In the genomic region with DNA sequence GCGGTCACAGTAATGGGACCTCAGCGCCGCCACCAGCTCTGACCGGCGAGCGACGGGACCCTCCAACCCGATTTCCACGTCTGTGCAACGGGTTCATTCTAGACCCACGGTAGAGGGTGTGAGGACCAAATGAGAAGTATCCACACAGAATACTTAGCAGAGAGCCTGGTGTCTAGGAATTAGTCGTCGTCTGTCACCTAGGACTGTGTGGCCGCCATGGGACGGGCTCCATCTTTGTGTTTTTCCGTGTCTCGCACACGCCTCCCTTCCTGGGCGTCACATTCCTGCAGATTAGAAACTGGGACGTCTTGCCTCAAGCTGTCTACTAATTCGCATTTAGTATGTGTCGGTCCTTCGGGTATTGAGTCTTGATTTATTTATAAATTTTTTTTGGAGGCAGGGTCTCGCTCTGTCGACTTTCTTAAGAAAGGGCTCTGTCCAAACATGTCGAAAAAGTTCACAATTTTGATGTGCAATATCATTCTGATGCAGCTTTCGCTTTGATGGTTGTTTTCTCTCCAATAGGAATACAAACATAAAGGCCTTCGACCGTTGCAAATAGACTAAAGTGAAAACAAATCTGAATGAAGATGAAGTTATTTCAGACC, we compare ENCODE assay signal across 8 cellular contexts. TPM values are rescaled to one million over a fixed set of nuclear protein-coding genes. Genes with fewer than 3 reads are reported as not detected.
DNase-seq lines count a peak whose midpoint lies in the region; ATAC-seq, FAIRE-seq and TF ChIP-seq lines count a peak whose summit lies in the region.

No MANE protein-coding gene starts in this region.

- H2AFZ ChIP-seq in OCI-LY7 (ENCODE audit: low read length): peak overlapping the region; percentile 31; the same call in 1 of the 2 replicates
- H2AFZ ChIP-seq in GM12878 (ENCODE audit: control insufficient read depth, low read depth, low read length): peak overlapping the region; percentile 88

- BruUV-seq in OCI-LY7 (replicated peaks; lab: Mats Ljungman, UMichigan) (no TSS peak), GM12878 (replicated peaks; lab: Mats Ljungman, UMichigan) (no TSS peak)

- H3K4me1 ChIP-seq in OCI-LY7 (ENCODE audit: insufficient read depth, low read length, poor library complexity, severe bottlenecking) (peaks cover 25% of the 10 kb centered on the region), GM12878 (ENCODE audit: control insufficient read depth, insufficient read depth, low read length) (no peaks in the 10 kb centered on the region; the same call in 1 of the 2 replicates), spleen (peaks cover 31 to 85% (median 75%) of the 10 kb centered on the region in 6 donors)

- TF ChIP-seq CTCF in AG09309 (IDR thresholded peaks at IDR 0.05; ENCODE audit: control insufficient read depth, insufficient read depth, low read depth, low read length, missing control alignments) (no peak), OCI-LY7 (conservative IDR thresholded peaks at IDR 0.05; ENCODE audit: low read length) (no peak), GM12878 (IDR thresholded peaks at IDR 0.05 in 2 of 3, conservative IDR thresholded peaks at IDR 0.05 in 1 of 3; ENCODE audit: control insufficient read depth in 2 of 3, extremely low read depth in 1 of 3, insufficient read depth in 1 of 3, low read depth in 3 of 3, low read length in 3 of 3) (no peak), spleen (IDR thresholded peaks at IDR 0.05 in 8 of 11, conservative IDR thresholded peaks at IDR 0.05 in 3 of 11) (no peak)

- SMC1A ChIA-PET in GM12878 (lab: Charles Lee; ENCODE audit: uncharacterized antibody, unreplicated experiment): interaction anchor here (1.0 to 5.5 kb wide), 4 partner anchors 10 to 34 kb away, joined by 3 to 41 read pairs (median 16); no protein-coding TSS in a partner anchor

- intact Hi-C loops in OCI-LY7 (cut with micrococcal nuclease; ENCODE audit: unreplicated experiment): loop anchor here (5.0 to 10.0 kb wide), 2 partner anchors 112 to 535 kb away; partner anchors contain the start of gene SEC23B
- intact Hi-C loops in GM12878 (cut with micrococcal nuclease; ENCODE audit: unreplicated experiment): loop anchor here (2.0 kb wide), 2 partner anchors 23 to 287 kb away; partner anchors contain the start of gene RRBP1
- intact Hi-C loops in spleen (cut with DNase I; ENCODE audit: low total_unique reads): no loop called here

- in situ Hi-C loops in GM12878 (cut with MboI): no loop called here

- TF ChIP-seq POLR2A in GM12878 (IDR thresholded peaks at IDR 0.05; ENCODE audit: low read depth, low read length) (no peak), spleen (IDR thresholded peaks at IDR 0.05) (no peak)

- H3K36me3 ChIP-seq in OCI-LY7 (ENCODE audit: insufficient read depth, low read length): peaks cover 79% of the 10 kb centered on the region
- H3K36me3 ChIP-seq in GM12878 (ENCODE audit: control insufficient read depth in 2 of 2, insufficient read depth in 2 of 2, low read length in 1 of 2): no peaks in the 10 kb centered on the region
- no peaks in the 10 kb centered on the region for H3K36me3 ChIP-seq in spleen

- peaks cover 96% of the 10 kb centered on the region for H3K79me2 ChIP-seq in OCI-LY7 (ENCODE audit: insufficient read depth, low read depth, low read length)
- peaks cover 98% of the 10 kb centered on the region for H3K79me2 ChIP-seq in GM12878 (ENCODE audit: control insufficient read depth, insufficient read depth, low read length)

- H3K4me2 ChIP-seq in OCI-LY7 (ENCODE audit: low read length) (peak overlapping the region; percentile 94), GM12878 (ENCODE audit: control insufficient read depth, insufficient read depth) (peak overlapping the region; percentile 64)

- no peaks in the 10 kb centered on the region for H3K9me3 ChIP-seq in OCI-LY7 (ENCODE audit: low read length)
- H3K9me3 ChIP-seq in GM12878 (replicated peaks; ENCODE audit: control insufficient read depth, insufficient read depth, low read length): no peaks in the 10 kb centered on the region
- no peaks in the 10 kb centered on the region for H3K9me3 ChIP-seq in spleen

- H3K9me2 ChIP-seq in OCI-LY7 (ENCODE audit: insufficient read depth, low read length): no peaks in the 10 kb centered on the region

- H3K27me3 ChIP-seq in GM12878 (replicated peaks in 1 of 2; ENCODE audit: control insufficient read depth in 2 of 2, insufficient read depth in 2 of 2, low read length in 1 of 2) (no peaks in the 10 kb centered on the region), spleen (replicated peaks in 1 of 7) (no peaks in the 10 kb centered on the region)

- TF ChIP-seq RAD21 in GM12878 (IDR thresholded peaks at IDR 0.05; ENCODE audit: insufficient read depth, low read depth, low read length): no peak

- DNase-seq in AG09309 (ENCODE audit: low read depth) (no peak), OCI-LY7 (ENCODE audit: low spot score) (peak; percentile 57), GM12878 (ENCODE audit: low read depth, low spot score) (no peak), iPS-NIHi11 (ENCODE audit: low spot score) (peak; percentile 46), spleen (no peak), cortex of kidney (lab: John Stamatoyannopoulos, UW) (no peak)

- H3K9ac ChIP-seq in GM12878 (ENCODE audit: control insufficient read depth, insufficient read depth, low read length): peak overlapping the region; percentile 99

- peak overlapping the region; percentile 92 for H3K4me3 ChIP-seq in AG09309 (ENCODE audit: control insufficient read depth, low read depth, low read length)
- H3K4me3 ChIP-seq in OCI-LY7 (ENCODE audit: low read depth, low read length, poor library complexity, severe bottlenecking): peak overlapping the region; percentile 97
- peak overlapping the region; percentile 96 for H3K4me3 ChIP-seq in GM12878
- peak overlapping the region; percentile 76 to 94 (median 89) for H3K4me3 ChIP-seq in spleen

- FAIRE-seq in GM12878 (lab: Jason Lieb, UNC): no peak

- H3K27ac ChIP-seq in OCI-LY7 (ENCODE audit: low read depth, low read length, poor library complexity, severe bottlenecking) (peak overlapping the region; percentile 95), GM12878 (ENCODE audit: control insufficient read depth, insufficient read depth) (peak overlapping the region; percentile 98), spleen (peak overlapping the region; percentile 95 to 99 (median 98))

- 1% methylated on average over 29 of the region's 29 CpGs for WGBS in GM12878 (ENCODE audit: insufficient coverage, insufficient replicate concordance, low lambda C conversion rate, missing lambda C conversion rate)
- 0 to 1% (median 0%) methylated on average over 18 to 29 of the region's 29 CpGs for WGBS in spleen, 5 donors

- RAD21 ChIA-PET in GM12878 (lab: Charles Lee; ENCODE audit: unreplicated experiment): interaction anchor here (1.1 to 5.3 kb wide), 6 partner anchors 9 to 288 kb away, joined by 3 to 31 read pairs (median 6); no protein-coding TSS in a partner anchor

- TF ChIP-seq EP300 in GM12878 (IDR thresholded peaks at IDR 0.05; ENCODE audit: borderline replicate concordance in 1 of 2, control insufficient read depth in 1 of 2, low read depth in 2 of 2, low read length in 2 of 2): no peak

- CTCF ChIA-PET in OCI-LY7 (lab: Charles Lee; ENCODE audit: unreplicated experiment): interaction anchor here (0.5 kb wide), 1 partner anchor 148 kb away, joined by 3 read pairs; no protein-coding TSS in a partner anchor
- CTCF ChIA-PET in GM12878 (lab: Yijun Ruan, JAX): interaction anchor here (1.1 to 7.4 kb wide), 4 partner anchors 14 to 35 kb away, joined by 4 to 88 read pairs (median 8); no protein-coding TSS in a partner anchor

- POLR2A ChIA-PET in OCI-LY7 (lab: Charles Lee): interaction anchor here (0.7 to 3.9 kb wide), 6 partner anchors 10 to 25 kb away, joined by 3 to 28 read pairs (median 8); no protein-coding TSS in a partner anchor
- POLR2A ChIA-PET in GM12878 (lab: Charles Lee): interaction anchor here (0.6 to 5.5 kb wide), 4 partner anchors 12 to 34 kb away, joined by 5 to 74 read pairs (median 24); no protein-coding TSS in a partner anchor

- ATAC-seq in GM18511 (IDR thresholded peaks at IDR 0.05; ENCODE audit: unreplicated experiment) (peak; percentile 11), HG03064 (IDR thresholded peaks at IDR 0.05; ENCODE audit: low read depth, unreplicated experiment) (peak; percentile 4), GM12878 (peak; percentile 10)

- H4K20me1 ChIP-seq in OCI-LY7 (ENCODE audit: insufficient read depth, low read length) (peaks cover 43% of the 10 kb centered on the region), GM12878 (ENCODE audit: control insufficient read depth, insufficient read depth) (no peaks in the 10 kb centered on the region)

RNA-seq across cellular contexts. Expression of gene MGME1, which starts 0.6 kb away (rescaled TPM):
- 46.6 and 47.8 TPM in 2 replicates for total RNA-seq in OCI-LY7 (2014; rRNA removed; shearing (Covaris generic))
- total RNA-seq in OCI-LY7 (2022): 75.6 and 80.1 TPM in 2 replicates
- 31.0 and 35.6 TPM in 2 replicates for total RNA-seq in GM12878 (2013; cell fraction: nucleolus; rRNA removed)
- total RNA-seq in GM12878 (2014; rRNA removed): 15.7 and 18.0 TPM in 2 replicates
- total RNA-seq in GM12878 (2014; rRNA removed; fragmentation: Illumina TruSeq; extraction: Trizol): 33.6 and 33.7 TPM in 2 replicates
- 26.8 and 27.6 TPM in 2 replicates for total RNA-seq in GM12878 (2021)
- polyA plus RNA-seq in GM12878 (2011; ENCODE audit: low read depth): 24.8 TPM
- 35.2 and 46.4 TPM in 2 replicates for polyA plus RNA-seq in GM12878 (2011; rRNA removed)
- 16.6 and 18.2 TPM in 2 replicates for polyA plus RNA-seq in GM12878 (2011; cell fraction: cytosol; rRNA removed)
- 15.8 and 17.2 TPM in 2 replicates for polyA plus RNA-seq in GM12878 (2011; cell fraction: nucleus; rRNA removed)
- polyA plus RNA-seq in GM12878 (2012): 23.4 and 24.9 TPM in 2 replicates
- 44.8 and 48.9 TPM in 2 replicates for polyA plus RNA-seq in GM12878 (2014; fragmentation: Illumina TruSeq; extraction: Trizol)
- polyA plus RNA-seq in GM12878 (2014; fragmentation: Nextera tagmentation; extraction: Ambion mirVana): 10 to 100 TPM; 13.4 to 14.1 TPM
- 21.2 and 24.7 TPM in 2 replicates for polyA plus RNA-seq in GM12878 (2014; rRNA removed)
- polyA plus RNA-seq in GM12878 (2016; fragmentation: Nextera tagmentation; extraction: Ambion mirVana): 10 to 100 TPM; 37.9 to 40.8 TPM
- 23.3 and 27.0 TPM in 2 replicates for polyA minus RNA-seq in GM12878 (2011; rRNA and poly(A)+ RNA removed)
- polyA minus RNA-seq in GM12878 (2011; cell fraction: cytosol; rRNA and poly(A)+ RNA removed): 14.6 and 16.2 TPM in 2 replicates
- 18.8 and 21.9 TPM in 2 replicates for polyA minus RNA-seq in GM12878 (2011; cell fraction: nucleus; rRNA and poly(A)+ RNA removed)
- total RNA-seq in spleen: 10 to 100 TPM; 20.9 to 33.4 (median 28.4) TPM
- 10 to 100 TPM; 22.5 to 33.1 (median 26.2) TPM for polyA plus RNA-seq in spleen

RNA-seq across cellular contexts. Expression of gene SNX5, which starts 0.8 kb away (rescaled TPM):
- total RNA-seq in OCI-LY7 (2014; rRNA removed; shearing (Covaris generic)): 183 and 204 TPM in 2 replicates
- total RNA-seq in OCI-LY7 (2022) (263 and 274 TPM in 2 replicates), GM12878 (2014; rRNA removed) (254 and 275 TPM in 2 replicates), GM12878 (2014; rRNA removed; fragmentation: Illumina TruSeq; extraction: Trizol) (303 and 316 TPM in 2 replicates), GM12878 (2021) (216 and 236 TPM in 2 replicates), spleen (100 to 1,000 TPM; 126 to 261 (median 192) TPM)
- 632 and 668 TPM in 2 replicates for total RNA-seq in GM12878 (2013; cell fraction: nucleolus; rRNA removed)
- polyA plus RNA-seq in GM12878 (2011; ENCODE audit: low read depth): 155 TPM
- polyA plus RNA-seq in GM12878 (2011; rRNA removed) (288 and 497 TPM in 2 replicates), GM12878 (2014; fragmentation: Illumina TruSeq; extraction: Trizol) (301 and 362 TPM in 2 replicates), GM12878 (2014; fragmentation: Nextera tagmentation; extraction: Ambion mirVana) (100 to 1,000 TPM in 1 of 2 experiments, 10 to 100 TPM in 1; 92.9 to 152 TPM), GM12878 (2014; rRNA removed) (242 and 292 TPM in 2 replicates), GM12878 (2016; fragmentation: Nextera tagmentation; extraction: Ambion mirVana) (100 to 1,000 TPM; 154 to 178 TPM), spleen (100 to 1,000 TPM; 151 to 181 (median 159) TPM)
- polyA plus RNA-seq in GM12878 (2011; cell fraction: cytosol; rRNA removed): 153 and 185 TPM in 2 replicates
- 284 and 322 TPM in 2 replicates for polyA plus RNA-seq in GM12878 (2011; cell fraction: nucleus; rRNA removed)
- polyA plus RNA-seq in GM12878 (2012): 206 and 209 TPM in 2 replicates
- polyA minus RNA-seq in GM12878 (2011; rRNA and poly(A)+ RNA removed): 166 and 193 TPM in 2 replicates
- 77.5 and 93.6 TPM in 2 replicates for polyA minus RNA-seq in GM12878 (2011; cell fraction: cytosol; rRNA and poly(A)+ RNA removed)
- 192 and 319 TPM in 2 replicates for polyA minus RNA-seq in GM12878 (2011; cell fraction: nucleus; rRNA and poly(A)+ RNA removed)

Comparison
In these comparisons a context has a peak if more than half of its experiments do, and no peak if none do; other contexts are left out.
1. DNase-seq: peak in OCI-LY7 (single experiment) and iPS-NIHi11 (single experiment); none in AG09309 (single experiment), GM12878 (single experiment), spleen (single experiment) and cortex of kidney (single experiment).
2. Peak in every context shown above with its lines, with median percentiles within 50 percentile points of each other: H3K4me3 ChIP-seq, ATAC-seq and H3K27ac ChIP-seq.